In genomic region chr6:35817515-35817914, GRCh38 we compare ENCODE assay signal across 9 cellular contexts. TPM values are rescaled to one million over a fixed set of nuclear protein-coding genes. Genes with fewer than 3 reads are reported as not detected.
"Had no signal": no experiment of that assay in that cellular context is flagged by ENCODE, and none has a peak within 500 bp of the region (broad histone marks: within the 10 kb centered on the region; RNA-seq: fewer than 3 reads in every experiment).

No MANE protein-coding gene starts in this region.

- ATAC-seq: GM12878 had no signal

- H3K4me3 ChIP-seq: GM12878 had no signal

- FAIRE-seq: G401.6, GM12878, GM12891, GM12892, GM18507, GM19239 had no signal

- DNase-seq: GDM1, GF-D8 had no signal

RNA-seq across cellular contexts. Expression of gene LHFPL5, which starts 12.4 kb away (rescaled TPM):
- total RNA-seq: G401 had no signal
- polyA plus RNA-seq: GM12878 had no signal

RNA-seq across cellular contexts. Expression of gene CLPS, which starts 20.4 kb away (rescaled TPM):
- total RNA-seq: G401 had no signal
- polyA plus RNA-seq: GM12878 had no signal

RNA-seq across cellular contexts. Expression of gene CLPSL1, which starts 36.7 kb away (rescaled TPM):
- total RNA-seq: G401, GM12878 had no signal
- polyA plus RNA-seq: GM12878 had no signal

RNA-seq across cellular contexts. Expression of gene CLPSL2, which starts 41.1 kb away (rescaled TPM):
- total RNA-seq: G401 had no signal
